In the genomic region with DNA sequence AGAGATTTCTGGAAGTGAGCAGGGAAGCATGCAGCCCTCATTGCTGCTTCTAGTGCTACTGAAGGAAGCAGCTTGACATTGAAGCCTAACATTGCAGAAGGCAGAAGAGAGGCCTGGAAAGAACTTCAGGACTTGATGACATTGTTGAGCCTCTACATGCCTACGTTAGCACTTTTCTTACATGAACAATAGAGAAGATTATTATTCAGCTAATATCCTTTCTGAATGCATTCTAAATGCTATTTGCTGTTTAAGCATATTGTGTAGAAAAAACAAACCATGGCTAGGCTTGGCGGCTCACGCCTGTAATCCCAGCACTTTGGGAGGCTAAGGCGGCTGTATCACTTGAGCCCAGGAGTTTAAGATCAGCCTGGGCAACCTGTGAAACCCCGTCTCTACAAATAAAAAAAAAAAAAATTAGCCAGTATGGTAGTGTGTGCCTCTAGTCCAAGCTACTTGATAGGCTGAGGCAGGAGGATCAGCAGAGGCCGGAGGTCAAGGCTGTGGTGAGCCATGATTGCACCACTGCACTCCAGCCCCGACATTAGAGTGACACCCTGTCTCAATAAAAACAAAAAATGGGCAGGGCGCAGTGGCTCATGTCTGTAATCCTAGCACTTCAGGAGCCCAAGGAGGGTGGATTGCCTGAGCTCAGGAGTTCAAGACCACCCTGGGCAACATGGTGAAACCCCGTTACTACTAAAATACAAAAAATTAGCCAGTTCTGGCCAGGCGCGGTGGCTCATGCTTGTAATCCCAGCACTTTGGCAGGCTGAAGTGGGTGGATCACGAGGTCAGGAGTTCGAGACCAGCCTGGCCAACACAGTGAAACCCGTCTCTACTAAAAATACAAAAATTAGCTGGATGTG, we compare ENCODE assay signal across 1 cellular context.
TF ChIP-seq lines count a peak whose summit lies in the region.

No MANE protein-coding gene starts in this region.

TF ChIP-seq in H1, 55 proteins besides CTCF, POLR2A, EP300 and RAD21:
- TF ChIP-seq ATF2 (IDR thresholded peaks at IDR 0.05; ENCODE audit: low read length) = no peak
- TF ChIP-seq JUN (IDR thresholded peaks at IDR 0.05; ENCODE audit: low read depth, low read length) = no peak
- TF ChIP-seq NRF1 (IDR thresholded peaks at IDR 0.05; ENCODE audit: low read depth, low read length) = no peak
- TF ChIP-seq TCF12 (IDR thresholded peaks at IDR 0.05; ENCODE audit: low read depth, low read length) = no peak
- TF ChIP-seq YY1 (IDR thresholded peaks at IDR 0.05; ENCODE audit: low read depth, low read length) = no peak
